8 cellular contexts compared by ENCODE assay signal in the genomic region with DNA sequence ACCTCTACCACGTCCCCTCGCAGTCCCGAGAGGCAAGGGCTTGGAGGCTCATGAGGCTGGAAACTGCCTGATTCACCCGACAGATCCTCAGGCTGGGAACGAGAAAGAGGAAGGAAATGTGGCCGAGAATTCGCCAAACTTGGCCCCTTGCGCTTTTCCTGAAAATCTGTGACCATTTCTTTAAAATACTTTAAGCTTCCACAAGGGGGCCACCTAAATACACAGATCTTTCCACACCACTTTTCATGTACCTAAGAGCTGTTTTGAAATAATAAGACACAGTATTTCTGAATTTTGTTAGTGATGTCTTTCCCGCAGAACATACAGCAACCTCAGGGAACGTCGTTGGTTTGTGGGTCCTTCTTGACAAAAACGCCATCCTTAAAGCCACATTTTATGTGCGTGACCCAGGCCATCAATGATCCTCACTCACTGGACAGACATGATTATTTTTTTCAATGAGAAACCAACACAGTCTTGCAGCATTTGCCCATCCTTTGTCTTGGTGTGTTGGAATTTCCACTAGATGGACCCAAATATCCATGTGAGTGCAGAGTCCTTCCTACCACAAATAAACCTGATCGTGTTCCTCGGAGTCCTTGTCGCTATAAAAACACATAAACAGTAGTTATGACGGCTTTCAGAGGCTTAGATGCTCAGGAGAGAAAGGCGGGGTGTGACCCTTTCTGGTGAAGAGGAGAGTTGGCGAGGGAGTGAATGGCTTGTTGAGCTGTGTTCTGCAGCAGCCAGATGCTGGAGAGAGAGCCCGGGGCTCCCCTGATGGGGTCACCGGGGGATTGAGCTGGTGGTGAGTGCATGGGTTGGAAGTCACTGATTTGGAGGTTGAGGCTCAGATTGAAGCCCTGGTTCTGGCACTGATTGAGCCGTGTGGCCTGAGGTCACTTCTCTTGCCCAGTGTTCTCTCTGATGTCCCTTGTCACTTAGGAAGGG. TPM values are rescaled to one million over a fixed set of nuclear protein-coding genes. Genes with fewer than 3 reads are reported as not detected.
DNase-seq lines count a peak whose midpoint lies in the region; FAIRE-seq and TF ChIP-seq lines count a peak whose summit lies in the region.

No MANE protein-coding gene starts in this region.

- H2AFZ ChIP-seq in endothelial cell of umbilical vein (ENCODE audit: low read depth, low read length) = no peak overlapping the region
- peak overlapping the region; percentile 33 for H2AFZ ChIP-seq in neuron (ENCODE audit: low read depth, low read length)

- TF ChIP-seq POLR2A in Peyer's patch (IDR thresholded peaks at IDR 0.05) = no peak
- no peak for TF ChIP-seq POLR2A in endothelial cell of umbilical vein (IDR thresholded peaks at IDR 0.05; ENCODE audit: low read depth, low read length)

- H3K4me3 ChIP-seq in Peyer's patch (no peak overlapping the region), endothelial cell of umbilical vein (replicated peaks in 1 of 3; ENCODE audit: insufficient read depth in 1 of 3, low read depth in 1 of 3, low read length in 3 of 3) (no peak overlapping the region), neuron (ENCODE audit: low read length) (peak overlapping the region; percentile 17)

- FAIRE-seq in endothelial cell of umbilical vein (lab: Jason Lieb, UNC) = peak; percentile 68

- H3K27me3 ChIP-seq in Peyer's patch (no peaks in the 10 kb centered on the region), endothelial cell of umbilical vein (ENCODE audit: control insufficient read depth in 2 of 2, insufficient read depth in 2 of 2, low read length in 2 of 2) (no peaks in the 10 kb centered on the region), neuron (ENCODE audit: insufficient read depth, low read length) (peaks cover 3% of the 10 kb centered on the region)

- H4K20me1 ChIP-seq in endothelial cell of umbilical vein (replicated peaks; ENCODE audit: control insufficient read depth, extremely low read depth, insufficient read depth, low read length) = no peaks in the 10 kb centered on the region

- no peak overlapping the region for H3K9ac ChIP-seq in endothelial cell of umbilical vein (replicated peaks; ENCODE audit: extremely low read depth, insufficient read depth, low read length)

- BruUV-seq in endothelial cell of umbilical vein (replicated peaks; lab: Mats Ljungman, UMichigan) = no TSS peak

- H3K4me1 ChIP-seq in Peyer's patch (no peaks in the 10 kb centered on the region), endothelial cell of umbilical vein (ENCODE audit: control insufficient read depth, extremely low read depth, insufficient read depth, low read length) (peaks cover 4% of the 10 kb centered on the region), neuron (ENCODE audit: insufficient read depth, low read length) (peaks cover 6% of the 10 kb centered on the region)

- dilution Hi-C loops in endothelial cell of umbilical vein (cut with MboI; ENCODE audit: extremely low pct_ligation_motif_present, low sequenced_read_pairs) = no loop called here

- H3K36me3 ChIP-seq in Peyer's patch = no peaks in the 10 kb centered on the region
- no peaks in the 10 kb centered on the region for H3K36me3 ChIP-seq in endothelial cell of umbilical vein (ENCODE audit: control insufficient read depth in 2 of 2, extremely low read depth in 1 of 2, insufficient read depth in 2 of 2, low read length in 2 of 2)
- no peaks in the 10 kb centered on the region for H3K36me3 ChIP-seq in neuron (ENCODE audit: insufficient read depth, low read length)

- no peaks in the 10 kb centered on the region for H3K79me2 ChIP-seq in endothelial cell of umbilical vein (ENCODE audit: control insufficient read depth, insufficient read depth, low read length)

- DNase-seq in GDM1 (lab: John Stamatoyannopoulos, UW) (peak; percentile 10), HuH-7 (ENCODE audit: low spot score) (peak; percentile 34), Peyer's patch (no peak), endothelial cell of umbilical vein (ENCODE audit: low read depth, low spot score) (peak; percentile 61), activated gamma-delta T cell treated with Interleukin-2 at 50 U/mL for 16 hours (no peak), middle frontal gyrus (ENCODE audit: extremely low spot score, low spot score) (no peak)
- DNase-seq in activated CD8-positive, alpha-beta memory T cell treated with anti-CD3 and anti-CD28 coated beads, Interleukin-2, amount 50 U/mL, for 4 hours = no peak

- intact Hi-C loops in endothelial cell of umbilical vein (cut with micrococcal nuclease) = loop anchor here (1.0 to 5.0 kb wide), 3 partner anchors 52 to 1034 kb away; no protein-coding TSS in a partner anchor

- no peaks in the 10 kb centered on the region for H3K9me3 ChIP-seq in Peyer's patch
- H3K9me3 ChIP-seq in endothelial cell of umbilical vein (replicated peaks; ENCODE audit: control insufficient read depth, insufficient read depth, low read length) = no peaks in the 10 kb centered on the region
- no peaks in the 10 kb centered on the region for H3K9me3 ChIP-seq in neuron (ENCODE audit: low read length)

- H3K4me2 ChIP-seq in endothelial cell of umbilical vein (ENCODE audit: insufficient read depth, low read length) = no peak overlapping the region

- POLR2A ChIA-PET in endothelial cell of umbilical vein (lab: Charles Lee) = no interaction called here

- H3K27ac ChIP-seq in Peyer's patch (no peak overlapping the region), endothelial cell of umbilical vein (ENCODE audit: insufficient read depth, low read depth, low read length) (no peak overlapping the region)

- peak; percentile 3 to 48 (median 40) for TF ChIP-seq CTCF in Peyer's patch (IDR thresholded peaks at IDR 0.05)
- peak; percentile 34 to 58 for TF ChIP-seq CTCF in endothelial cell of umbilical vein (IDR thresholded peaks at IDR 0.05; ENCODE audit: extremely low read depth in 1 of 2, insufficient read depth in 1 of 2, low read depth in 1 of 2, low read length in 2 of 2)

- CTCF ChIA-PET in endothelial cell of umbilical vein (lab: Charles Lee) = interaction anchor here (0.6 to 5.0 kb wide), 26 partner anchors 10 to 1637 kb away, joined by 3 to 49 read pairs (median 5); no protein-coding TSS in a partner anchor

- H3K9me1 ChIP-seq in endothelial cell of umbilical vein (replicated peaks; ENCODE audit: control insufficient read depth, extremely low read depth, insufficient read depth, low read length) = no peaks in the 10 kb centered on the region

TF ChIP-seq in endothelial cell of umbilical vein, 7 proteins besides CTCF, POLR2A, EP300 and RAD21:
- TF ChIP-seq FOS (IDR thresholded peaks at IDR 0.05; ENCODE audit: borderline replicate concordance, insufficient read depth, low read length) (no peak), JUN (IDR thresholded peaks at IDR 0.05; ENCODE audit: borderline replicate concordance, insufficient read depth, insufficient read length, low read depth) (no peak), POLR2AphosphoS5 (IDR thresholded peaks at IDR 0.05; ENCODE audit: insufficient read depth, low read depth, low read length) (no peak), EZH2 (IDR thresholded peaks at IDR 0.05; ENCODE audit: borderline replicate concordance, low read depth, low read length, severe bottlenecking) (no peak), MYC (IDR thresholded peaks at IDR 0.05; ENCODE audit: low read depth, low read length) (no peak), GATA2 (IDR thresholded peaks at IDR 0.05; ENCODE audit: insufficient read depth, insufficient read length, low read depth, low read length) (no peak)
- TF ChIP-seq, protein P1, sequence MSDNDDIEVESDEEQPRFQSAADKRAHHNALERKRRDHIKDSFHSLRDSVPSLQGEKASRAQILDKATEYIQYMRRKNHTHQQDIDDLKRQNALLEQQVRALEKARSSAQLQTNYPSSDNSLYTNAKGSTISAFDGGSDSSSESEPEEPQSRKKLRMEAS (IDR thresholded peaks at IDR 0.05; ENCODE audit: insufficient read depth, insufficient read length) = no peak

RNA-seq across cellular contexts. Expression of gene DCDC2C, which starts 25.0 kb away (rescaled TPM):
- not detected for total RNA-seq in Peyer's patch
- not detected in 2 replicates for total RNA-seq in endothelial cell of umbilical vein
- polyA plus RNA-seq in endothelial cell of umbilical vein = not detected in 2 replicates
- polyA plus RNA-seq in endothelial cell of umbilical vein (2011; cell fraction: cytosol; rRNA removed) = not detected in 2 replicates
- polyA plus RNA-seq in endothelial cell of umbilical vein (2011; cell fraction: nucleus; rRNA removed) = not detected in 2 replicates
- not detected in 2 replicates for polyA plus RNA-seq in endothelial cell of umbilical vein (2012)
- polyA minus RNA-seq in endothelial cell of umbilical vein = not detected in 2 replicates
- not detected for polyA minus RNA-seq in endothelial cell of umbilical vein (2011; cell fraction: cytosol; rRNA and poly(A)+ RNA removed)
- polyA minus RNA-seq in endothelial cell of umbilical vein (2011; cell fraction: nucleus; rRNA and poly(A)+ RNA removed) = not detected in 2 replicates

Comparison
In these comparisons a context has a peak if more than half of its experiments do, and no peak if none do; other contexts are left out.
1. DNase-seq: peak in GDM1 (single experiment), HuH-7 (single experiment) and endothelial cell of umbilical vein (single experiment); none in Peyer's patch (0 of 3), activated gamma-delta T cell treated with Interleukin-2 at 50 U/mL for 16 hours (single experiment), activated CD8-positive, alpha-beta memory T cell treated with anti-CD3 and anti-CD28 coated beads, Interleukin-2, amount 50 U/mL, for 4 hours (single experiment) and middle frontal gyrus (single experiment).